8 cellular contexts compared by ENCODE assay signal in genomic region chr5:141811287-141812155, GRCh38.
DNase-seq lines count a peak whose midpoint lies in the region; ATAC-seq, FAIRE-seq and TF ChIP-seq lines count a peak whose summit lies in the region.

No MANE protein-coding gene starts in this region.

- peaks cover 0 to 4% of the 10 kb centered on the region in 2 donors for H3K36me3 ChIP-seq in kidney (ENCODE audit: control insufficient read depth in 1 of 2, insufficient read depth in 2 of 2, low read length in 2 of 2)

- no peak overlapping the region for H3K9ac ChIP-seq in kidney (ENCODE audit: low read length in 2 of 2)

- peak; percentile 57 for ATAC-seq in GM19438 (IDR thresholded peaks at IDR 0.05; ENCODE audit: low read depth, unreplicated experiment)
- peak; percentile 48 for ATAC-seq in activated T-helper 17 cell treated with anti-CD3 and anti-CD28 coated beads, Interleukin-2, amount 50 U/mL, for 72 hours (replicated peaks)

- H3K4me3 ChIP-seq in kidney (ENCODE audit: low read length in 2 of 2), result no peak overlapping the region

- no peak overlapping the region for H3K4me3 Mint-ChIP-seq in activated T-helper 17 cell treated with anti-CD3 and anti-CD28 coated beads, Interleukin-2, amount 50 U/mL, for 72 hours

- no peak overlapping the region for H3K27ac Mint-ChIP-seq in activated T-helper 17 cell treated with anti-CD3 and anti-CD28 coated beads, Interleukin-2, amount 50 U/mL, for 72 hours

- peak; percentile 5 for DNase-seq in COLO668 (lab: John Stamatoyannopoulos, UW; ENCODE audit: unreplicated experiment)
- peak; percentile 28 for DNase-seq in NCI-H1105 (lab: John Stamatoyannopoulos, UW)
- peak in 39 of 42 donors; percentile 9 to 79 (median 54) for DNase-seq in head of caudate nucleus
- peak; percentile 19 to 31 for DNase-seq in stimulated activated CD4-positive, alpha-beta T cell treated with anti-CD3 and anti-CD28 coated beads, Interleukin-2, amount 100 ng/mL, for 24 hours
- no peak for DNase-seq in kidney
- DNase-seq in middle frontal gyrus (ENCODE audit: extremely low spot score, low spot score), result no peak

- H3K9me3 ChIP-seq in kidney (ENCODE audit: control insufficient read depth in 1 of 2, low read length in 2 of 2), result no peaks in the 10 kb centered on the region

- H3K4me1 ChIP-seq in kidney (ENCODE audit: control insufficient read depth in 1 of 2, insufficient read depth in 1 of 2, low read depth in 1 of 2, low read length in 2 of 2), result peaks cover 0 to 3% of the 10 kb centered on the region in 2 donors

- H3K4me1 Mint-ChIP-seq in activated T-helper 17 cell treated with anti-CD3 and anti-CD28 coated beads, Interleukin-2, amount 50 U/mL, for 72 hours, result no peaks in the 10 kb centered on the region

- H3K27me3 Mint-ChIP-seq in activated T-helper 17 cell treated with anti-CD3 and anti-CD28 coated beads, Interleukin-2, amount 50 U/mL, for 72 hours, result peaks cover 41% of the 10 kb centered on the region

- H3K9me3 Mint-ChIP-seq in activated T-helper 17 cell treated with anti-CD3 and anti-CD28 coated beads, Interleukin-2, amount 50 U/mL, for 72 hours, result no peaks in the 10 kb centered on the region

- no peak for TF ChIP-seq CTCF in kidney (IDR thresholded peaks at IDR 0.05; ENCODE audit: borderline replicate concordance, extremely low read depth, insufficient read depth)

- intact Hi-C loops in head of caudate nucleus (cut with DNase I) (no loop called here), kidney (cut with DNase I) (no loop called here)

- no peaks in the 10 kb centered on the region for H3K36me3 Mint-ChIP-seq in activated T-helper 17 cell treated with anti-CD3 and anti-CD28 coated beads, Interleukin-2, amount 50 U/mL, for 72 hours (ENCODE audit: low read depth)

- FAIRE-seq in kidney (lab: Jason Lieb, UNC), result no peak

- H3K27ac ChIP-seq in kidney (ENCODE audit: low read depth in 2 of 2, low read length in 2 of 2), result no peak overlapping the region

Comparison
In these comparisons a context has a peak if more than half of its experiments do, and no peak if none do; other contexts are left out.
1. DNase-seq: peak in COLO668 (single experiment), NCI-H1105 (single experiment), head of caudate nucleus (39 of 42) and stimulated activated CD4-positive, alpha-beta T cell treated with anti-CD3 and anti-CD28 coated beads, Interleukin-2, amount 100 ng/mL, for 24 hours (2 of 2); none in kidney (single experiment) and middle frontal gyrus (single experiment).